5 cellular contexts compared by ENCODE assay signal in genomic region chr17:21336541-21337294, GRCh38. TPM values are rescaled to one million over a fixed set of nuclear protein-coding genes. Genes with fewer than 3 reads are reported as not detected.
"Had no signal": no experiment of that assay in that cellular context is flagged by ENCODE, and none has a peak within 500 bp of the region (broad histone marks: within the 10 kb centered on the region; RNA-seq: fewer than 3 reads in every experiment).

No MANE protein-coding gene starts in this region.

RNA-seq across cellular contexts. Expression of gene KCNJ12, which starts 39.4 kb away (rescaled TPM):
- total RNA-seq: activated CD4-positive, alpha-beta memory T cell treated with anti-CD3 and anti-CD28 coated beads, Interleukin-2, amount 10 ng/mL, durations not matched to agents 7 days and 5 days; activated CD4-positive, alpha-beta T cell treated with anti-CD3 and anti-CD28 coated beads, Interleukin-2, amount 10 ng/mL, durations not matched to agents 7 days and 5 days; activated T-cell treated with anti-CD3 and anti-CD28 coated beads, Interleukin-2, amount 50 U/mL, for 72 hours; mammary epithelial cell; T-helper 2 cell treated with Interferon-gamma antibody and Interleukin-4, amounts not matched to agents 100 ng/mL and 5 ng/mL, for 36 hours had no signal
